10 cellular contexts compared by ENCODE assay signal in the genomic region with DNA sequence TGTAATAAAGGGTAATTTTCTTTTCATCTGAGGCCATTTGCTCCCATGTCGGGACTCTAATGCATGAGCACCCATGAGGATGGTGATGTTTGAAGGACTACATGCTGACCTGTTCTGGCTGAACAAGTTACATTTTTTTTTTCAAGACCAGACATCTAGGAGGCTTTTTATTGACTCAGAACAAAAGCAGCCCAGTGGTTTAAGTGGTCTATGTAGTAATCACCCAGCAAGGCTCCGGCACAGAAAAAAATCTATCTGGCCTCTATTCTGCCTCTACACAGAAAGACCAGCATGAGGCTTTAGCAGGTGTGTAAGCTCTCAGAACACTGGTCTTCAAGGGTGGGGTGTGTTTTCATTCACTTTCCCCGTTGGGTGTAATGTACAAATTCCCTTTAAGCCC. TPM values are rescaled to one million over a fixed set of nuclear protein-coding genes. Genes with fewer than 3 reads are reported as not detected.
DNase-seq lines count a peak whose midpoint lies in the region; ATAC-seq and TF ChIP-seq lines count a peak whose summit lies in the region.
"Had no signal": no experiment of that assay in that cellular context is flagged by ENCODE, and none has a peak within 500 bp of the region (broad histone marks: within the 10 kb centered on the region; RNA-seq: fewer than 3 reads in every experiment).

No MANE protein-coding gene starts in this region.

- H3K27ac ChIP-seq in endodermal cell (ENCODE audit: low read depth, low read length) (no peak overlapping the region), colonic mucosa (no peak overlapping the region)
- H3K27ac ChIP-seq: gastrocnemius medialis had no signal

- peaks cover 4% of the 10 kb centered on the region for H3K4me1 ChIP-seq in endodermal cell (ENCODE audit: control insufficient read depth, insufficient read depth, low read length)
- H3K4me1 ChIP-seq in colonic mucosa = no peaks in the 10 kb centered on the region

- 85 to 88% methylated on average over 2 to 3 of the region's 3 CpGs for WGBS in endodermal cell (ENCODE audit: insufficient coverage in 1 of 2, insufficient read length in 1 of 2), 2 experiments

- no peak overlapping the region for H3K9ac ChIP-seq in endodermal cell (ENCODE audit: extremely low read depth, low read length, poor library complexity, severe bottlenecking)
- H3K9ac ChIP-seq in colonic mucosa (ENCODE audit: low read depth in 2 of 2, low read length in 2 of 2) = no peak overlapping the region

- H3K36me3 ChIP-seq in endodermal cell (ENCODE audit: control insufficient read depth, insufficient read depth, low read length) (no peaks in the 10 kb centered on the region), colonic mucosa (no peaks in the 10 kb centered on the region)
- H3K36me3 ChIP-seq: gastrocnemius medialis had no signal

- H3K27ac Mint-ChIP-seq in central memory CD8-positive, alpha-beta T cell (ENCODE audit: low read depth) = peak overlapping the region; percentile 71
- H3K27ac Mint-ChIP-seq in endodermal cell (no peak overlapping the region), CD14-positive monocyte (no peak overlapping the region)

- H3K36me3 Mint-ChIP-seq in central memory CD8-positive, alpha-beta T cell (ENCODE audit: insufficient read depth) = peaks cover 7% of the 10 kb centered on the region
- H3K36me3 Mint-ChIP-seq in endodermal cell (ENCODE audit: low read depth) (no peaks in the 10 kb centered on the region), CD14-positive monocyte (no peaks in the 10 kb centered on the region)

- H3K4me3 ChIP-seq in endodermal cell (ENCODE audit: low read length) (no peak overlapping the region), colonic mucosa (no peak overlapping the region)
- H3K4me3 ChIP-seq: gastrocnemius medialis had no signal

- intact Hi-C loops in CD14-positive monocyte (cut with micrococcal nuclease) (no loop called here), colonic mucosa (cut with DNase I) (loop anchor here (2.0 kb wide), 1 partner anchor 21 kb away; no protein-coding TSS in a partner anchor)

- H3K9me3 Mint-ChIP-seq in central memory CD8-positive, alpha-beta T cell = no peaks in the 10 kb centered on the region
- H3K9me3 Mint-ChIP-seq in endodermal cell (no peaks in the 10 kb centered on the region), CD14-positive monocyte (no peaks in the 10 kb centered on the region)
- H3K9me3 Mint-ChIP-seq: T-helper 1 cell treated with Interleukin-12 subunit alpha and Interleukin-12 subunit beta and Interleukin-4 antibody, amounts not matched to agents 30 μg/mL and 1 μg/mL, for 36 hours had no signal

- no peak for TF ChIP-seq CTCF in GM13976 (IDR thresholded peaks at IDR 0.05; ENCODE audit: borderline replicate concordance, control extremely low read depth, extremely low read depth, insufficient read depth, missing control alignments)
- no peak for TF ChIP-seq CTCF in endodermal cell (conservative IDR thresholded peaks at IDR 0.05)
- TF ChIP-seq CTCF in CD14-positive monocyte (IDR thresholded peaks at IDR 0.05) = no peak
- TF ChIP-seq CTCF in colonic mucosa (IDR thresholded peaks at IDR 0.05) = no peak

- H3K4me3 Mint-ChIP-seq in central memory CD8-positive, alpha-beta T cell = no peak overlapping the region
- H3K4me3 Mint-ChIP-seq in endodermal cell (no peak overlapping the region), CD14-positive monocyte (no peak overlapping the region)
- H3K4me3 Mint-ChIP-seq: T-helper 1 cell treated with Interleukin-12 subunit alpha and Interleukin-12 subunit beta and Interleukin-4 antibody, amounts not matched to agents 30 μg/mL and 1 μg/mL, for 36 hours had no signal

- in situ Hi-C loops in GM13976 (cut with MboI; ENCODE audit: low sequenced_read_pairs, unreplicated experiment) = no loop called here

- H3K9me3 ChIP-seq in endodermal cell (ENCODE audit: control insufficient read depth, low read length) (no peaks in the 10 kb centered on the region), colonic mucosa (no peaks in the 10 kb centered on the region)
- H3K9me3 ChIP-seq: gastrocnemius medialis had no signal

- H3K27me3 ChIP-seq in endodermal cell (ENCODE audit: control insufficient read depth, insufficient read depth, low read length, poor library complexity, severe bottlenecking) (peaks cover 25% of the 10 kb centered on the region), colonic mucosa (no peaks in the 10 kb centered on the region)
- H3K27me3 ChIP-seq: gastrocnemius medialis had no signal

- ATAC-seq in GM21529 (IDR thresholded peaks at IDR 0.05; ENCODE audit: unreplicated experiment) (peak; percentile 76), HG03558 (IDR thresholded peaks at IDR 0.05; ENCODE audit: extremely low read depth, unreplicated experiment) (peak; percentile 95)
- peak; percentile 37 for ATAC-seq in central memory CD8-positive, alpha-beta T cell (replicated peaks; ENCODE audit: extremely low read depth, poor library complexity, severe bottlenecking)
- ATAC-seq: gastrocnemius medialis had no signal

- H3K4me1 Mint-ChIP-seq in central memory CD8-positive, alpha-beta T cell = peaks cover 57% of the 10 kb centered on the region
- H3K4me1 Mint-ChIP-seq in endodermal cell = peaks cover 7% of the 10 kb centered on the region
- H3K4me1 Mint-ChIP-seq in CD14-positive monocyte = no peaks in the 10 kb centered on the region

- H3K27me3 Mint-ChIP-seq in central memory CD8-positive, alpha-beta T cell = no peaks in the 10 kb centered on the region
- peaks cover 12% of the 10 kb centered on the region for H3K27me3 Mint-ChIP-seq in endodermal cell (ENCODE audit: insufficient read depth)
- peaks cover 0 to 4% (median 3%) of the 10 kb centered on the region in 3 donors for H3K27me3 Mint-ChIP-seq in CD14-positive monocyte (ENCODE audit: low read depth in 3 of 3)

- peak; percentile 22 for DNase-seq in GM13976 (ENCODE audit: low spot score)
- DNase-seq in central memory CD8-positive, alpha-beta T cell (ENCODE audit: low spot score in 2 of 2) = no peak
- DNase-seq in endodermal cell = no peak
- no peak for DNase-seq in CD14-positive monocyte (ENCODE audit: low spot score)
- no peak for DNase-seq in NOMO-1 treated with DMSO at 0.1 percent for 48 hours (lab: John Stamatoyannopoulos, UW; ENCODE audit: unreplicated experiment)
- no peak for DNase-seq in colonic mucosa
- DNase-seq: gastrocnemius medialis had no signal

RNA-seq across cellular contexts. Expression of a gene that starts 15.8 kb away (rescaled TPM):
- total RNA-seq in endodermal cell (10 to 100 TPM in 1 of 2 donors, 1 to 10 TPM in 1; 7.3 to 12.1 TPM), colonic mucosa (1 to 10 TPM; 4.2 to 4.9 TPM)
- polyA plus RNA-seq in endodermal cell (2013, experiment 1 of 2) = 7.0 TPM
- polyA plus RNA-seq in endodermal cell (2013, experiment 2 of 2) = 5.9 TPM
- under 1 TPM; 0.06 to 0.08 TPM for polyA plus RNA-seq in CD14-positive monocyte

Comparison
In these comparisons a context has a peak if more than half of its experiments do, and no peak if none do; other contexts are left out.
1. ATAC-seq: peak in every context shown above with its lines; median percentile 95 in HG03558; 76 in GM21529; 37 in central memory CD8-positive, alpha-beta T cell.